ENCODE assay signal across 25 cellular contexts in genomic region chr16:8720967-8721692, GRCh38.
DNase-seq lines count a peak whose midpoint lies in the region; FAIRE-seq and TF ChIP-seq lines count a peak whose summit lies in the region.
"Had no signal": no experiment of that assay in that cellular context is flagged by ENCODE, and none has a peak within 500 bp of the region (broad histone marks: within the 10 kb centered on the region; RNA-seq: fewer than 3 reads in every experiment).

No MANE protein-coding gene starts in this region.

- peak overlapping the region; percentile 10; the same call in 1 of the 2 replicates for H3K4me3 ChIP-seq in iPS-20b (ENCODE audit: low read length)
- H3K4me3 ChIP-seq: GM12878, sigmoid colon, SJSA1, upper lobe of left lung had no signal

- H3K27me3 ChIP-seq in iPS-20b (ENCODE audit: insufficient read depth, low read length) = no peaks in the 10 kb centered on the region
- H3K27me3 ChIP-seq: sigmoid colon, SJSA1, upper lobe of left lung had no signal

- H3K9me3 ChIP-seq in iPS-20b (ENCODE audit: insufficient read depth, low read depth, low read length) = peaks cover 3% of the 10 kb centered on the region; the same call in 1 of the 2 replicates

- FAIRE-seq in H54 (lab: Jason Lieb, UNC) = no peak
- FAIRE-seq: D721Med, GM12878 had no signal

- H3K9ac ChIP-seq in iPS-20b (ENCODE audit: low read depth, low read length) = peak overlapping the region; percentile 28; the same call in 1 of the 2 replicates

- H3K27ac ChIP-seq in iPS-20b (ENCODE audit: low read length) = no peak overlapping the region
- H3K27ac ChIP-seq: sigmoid colon, SJSA1, upper lobe of left lung had no signal

- H3K36me3 ChIP-seq in iPS-20b (ENCODE audit: insufficient read depth, low read depth, low read length) = no peaks in the 10 kb centered on the region
- H3K36me3 ChIP-seq: sigmoid colon, SJSA1, upper lobe of left lung had no signal

- H3K4me1 ChIP-seq in iPS-20b (ENCODE audit: insufficient read depth, low read length) = peaks cover 17% of the 10 kb centered on the region; the same call in 1 of the 2 replicates
- H3K4me1 ChIP-seq: sigmoid colon, SJSA1, upper lobe of left lung had no signal

- no peak for TF ChIP-seq POLR2A in H54 (IDR thresholded peaks at IDR 0.05; ENCODE audit: low read depth, low read length)

- peak; percentile 47 for DNase-seq in DMS79 treated with DMSO at 0.1 percent for 48 hours (lab: John Stamatoyannopoulos, UW)
- no peak for DNase-seq in DMS79 (lab: John Stamatoyannopoulos, UW)
- DNase-seq in NCI-H345 (lab: John Stamatoyannopoulos, UW) = peak; percentile 55
- peak; percentile 51 for DNase-seq in retina
- no peak for DNase-seq in CD1c-positive myeloid dendritic cell (ENCODE audit: extremely low spot score)
- no peak for DNase-seq in NCI-H2107 (lab: John Stamatoyannopoulos, UW)
- DNase-seq in H54 (ENCODE audit: insufficient read length, low spot score) = no peak
- DNase-seq: 8988T; activated CD4-positive, alpha-beta memory T cell treated with anti-CD3 and anti-CD28 coated beads, Interleukin-2, amount 10 ng/mL, durations not matched to agents 7 days and 5 days; activated CD4-positive, CD25-positive, alpha-beta regulatory T cell; activated naive CD4-positive, alpha-beta T cell treated with Interleukin-2 at 50 U/mL for 16 hours; activated T-cell treated with anti-CD3 and anti-CD28 coated beads, Interleukin-2, amount 50 U/mL, for 1 hour; cerebellar nuclear complex; effector memory CD4-positive, alpha-beta T cell; GF-D8; NCI-H2171; sigmoid colon; stimulated activated CD4-positive, alpha-beta T cell treated with anti-CD3 and anti-CD28 coated beads, Interleukin-1b, Interleukin-23, amount 100 ng/mL, for 48 hours; stimulated activated naive CD8-positive, alpha-beta T cell treated with anti-CD3 and anti-CD28 coated beads, Interleukin-15, Interleukin-2, amounts not matched to agents 100 U/mL and 50 U/mL, for 24 hours; T-helper 17 cell; upper lobe of left lung had no signal

Comparison
In these comparisons a context has a peak if more than half of its experiments do, and no peak if none do; other contexts are left out.
1. DNase-seq: peak in DMS79 treated with DMSO at 0.1 percent for 48 hours (single experiment), NCI-H345 (single experiment) and retina (single experiment); none in DMS79 (single experiment), CD1c-positive myeloid dendritic cell (single experiment), NCI-H2107 (single experiment) and H54 (single experiment).